8 cellular contexts compared by ENCODE assay signal in genomic region chr2:126359494-126359893, GRCh38.
DNase-seq lines count a peak whose midpoint lies in the region; ATAC-seq, FAIRE-seq and TF ChIP-seq lines count a peak whose summit lies in the region.

No MANE protein-coding gene starts in this region.

- DNase-seq in CD1c-positive myeloid dendritic cell (ENCODE audit: extremely low spot score) = peak; percentile 10
- no peak for DNase-seq in HL-60 (ENCODE audit: low read depth in 1 of 2, low spot score in 1 of 2)
- peak; percentile 31 for DNase-seq in brain microvascular endothelial cell
- DNase-seq in foreskin fibroblast = no peak
- no peak for DNase-seq in frontal cortex (ENCODE audit: low spot score in 2 of 2)

- no peak for FAIRE-seq in frontal cortex (lab: Jason Lieb, UNC)

- in situ Hi-C loops in brain microvascular endothelial cell (cut with HindIII; ENCODE audit: low pct_ligation_motif_present, low sequenced_read_pairs) = no loop called here

- peak; percentile 86 for ATAC-seq in GM19043 (IDR thresholded peaks at IDR 0.05; ENCODE audit: low read depth, unreplicated experiment)
- no peak for ATAC-seq in HG03025 (IDR thresholded peaks at IDR 0.05; ENCODE audit: low FRiP score, unreplicated experiment)
- no peak for ATAC-seq in GM21786 (IDR thresholded peaks at IDR 0.05; ENCODE audit: unreplicated experiment)

- no peak overlapping the region for H3K27ac ChIP-seq in HL-60 (replicated peaks)
- no peak overlapping the region for H3K27ac ChIP-seq in brain microvascular endothelial cell

- TF ChIP-seq CTCF in HL-60 (IDR thresholded peaks at IDR 0.05; ENCODE audit: insufficient read depth, low read length) (peak; percentile 15), brain microvascular endothelial cell (IDR thresholded peaks at IDR 0.05; ENCODE audit: low read depth, low read length, missing control alignments) (peak; percentile 39), foreskin fibroblast (IDR thresholded peaks at IDR 0.05; ENCODE audit: low read depth, low read length) (no peak)

- H3K4me3 ChIP-seq in HL-60 (replicated peaks; ENCODE audit: insufficient read depth, low read length) = no peak overlapping the region
- no peak overlapping the region for H3K4me3 ChIP-seq in brain microvascular endothelial cell (ENCODE audit: low read depth, low read length)
- H3K4me3 ChIP-seq in foreskin fibroblast (ENCODE audit: low read depth in 1 of 2, low read length in 2 of 2) = no peak overlapping the region

- H3K27me3 ChIP-seq in HL-60 (ENCODE audit: insufficient read depth, poor library complexity, severe bottlenecking) (no peaks in the 10 kb centered on the region), brain microvascular endothelial cell (replicated peaks) (no peaks in the 10 kb centered on the region)

- H3K36me3 ChIP-seq in brain microvascular endothelial cell (replicated peaks) = no peaks in the 10 kb centered on the region

Comparison
In these comparisons a context has a peak if more than half of its experiments do, and no peak if none do; other contexts are left out.
1. DNase-seq: peak in CD1c-positive myeloid dendritic cell (single experiment) and brain microvascular endothelial cell (single experiment); none in HL-60 (0 of 2), foreskin fibroblast (0 of 2) and frontal cortex (0 of 2).